1 cellular context compared by ENCODE assay signal in the genomic region with DNA sequence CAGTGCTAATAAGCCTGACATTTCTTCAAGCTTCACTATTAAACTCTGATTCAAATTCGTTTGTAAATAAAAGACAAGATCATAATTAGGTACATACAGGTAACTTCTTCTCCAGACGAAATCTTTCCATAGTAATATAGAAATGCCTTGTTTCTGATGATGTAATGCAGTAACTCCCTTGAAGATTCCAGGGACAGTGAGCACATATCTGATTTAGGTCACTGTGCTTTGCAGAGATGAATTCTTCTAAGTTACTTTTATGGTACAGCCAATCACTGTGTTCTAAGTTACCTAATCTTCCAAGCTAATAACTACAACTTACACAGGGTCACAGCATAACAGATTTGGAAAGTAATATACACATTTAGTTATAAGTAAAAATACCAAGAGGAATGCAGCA.
TF ChIP-seq lines count a peak whose summit lies in the region.

No MANE protein-coding gene starts in this region.

TF ChIP-seq in A549, 52 proteins besides CTCF, POLR2A, EP300 and RAD21 (continued from another document):
- no peak for TF ChIP-seq TP53 (CRISPR knock-in tag; IDR thresholded peaks at IDR 0.05)
TF ChIP-seq in A549: peak in this region for 0.
